8 cellular contexts compared by ENCODE assay signal in genomic region chr14:58362798-58363412, GRCh38. TPM values are rescaled to one million over a fixed set of nuclear protein-coding genes. Genes with fewer than 3 reads are reported as not detected.
DNase-seq lines count a peak whose midpoint lies in the region; ATAC-seq, FAIRE-seq and TF ChIP-seq lines count a peak whose summit lies in the region.

No MANE protein-coding gene starts in this region.

- no peaks in the 10 kb centered on the region for H3K36me3 ChIP-seq in mesendoderm (ENCODE audit: control insufficient read depth, insufficient read depth, low read length)

- ATAC-seq in A549, result peak; percentile 83 to 88; a peak in 5 of 6 replicates

- no peaks in the 10 kb centered on the region for H3K9me3 ChIP-seq in A549

- no peak overlapping the region for H2AK5ac ChIP-seq in mesendoderm (ENCODE audit: low read length)

- no peaks in the 10 kb centered on the region for H3K27me3 ChIP-seq in mesendoderm (ENCODE audit: insufficient read depth, low read length, poor library complexity)

- TF ChIP-seq CTCF in A549 (IDR thresholded peaks at IDR 0.05) (peak; percentile 46; the same call in 2 of the 3 replicates), GM12872 (IDR thresholded peaks at IDR 0.05; ENCODE audit: insufficient read depth, low read depth, low read length) (peak; percentile 38; the same call in 1 of the 3 replicates)

- in situ Hi-C loops in T47D (cut with HindIII; ENCODE audit: low pct_unique_long_range_greater_than_20kb, low sequenced_read_pairs), result no loop called here

- H3K27ac ChIP-seq in A549 (no peak overlapping the region), mesendoderm (ENCODE audit: low read depth, low read length) (no peak overlapping the region)

- peak in 1 of 2 experiments; percentile 42; a peak in 3 of 5 replicates for TF ChIP-seq RAD21 in A549 (conservative IDR thresholded peaks at IDR 0.05 in 1 of 2, IDR thresholded peaks at IDR 0.05 in 1 of 2)

- H3K4me2 ChIP-seq in A549 (no peak overlapping the region), mesendoderm (ENCODE audit: low read length) (no peak overlapping the region)

- no peak overlapping the region for H3K23ac ChIP-seq in mesendoderm (ENCODE audit: low read length)

- no peak overlapping the region for H2BK5ac ChIP-seq in mesendoderm (ENCODE audit: low read length)

- POLR2A ChIA-PET in A549 (lab: Yijun Ruan, JAX), result no interaction called here

- peak; percentile 56 for FAIRE-seq in A549 (lab: Jason Lieb, UNC)

- no peak overlapping the region for H2BK120ac ChIP-seq in mesendoderm (ENCODE audit: low read depth, low read length)

- H3K4me1 ChIP-seq in A549 (no peaks in the 10 kb centered on the region), mesendoderm (ENCODE audit: control insufficient read depth, low read depth, low read length) (no peaks in the 10 kb centered on the region)

- TF ChIP-seq EP300 in A549 (IDR thresholded peaks at IDR 0.05), result no peak

- H3K56ac ChIP-seq in mesendoderm (ENCODE audit: low read length), result no peak overlapping the region

- H4K8ac ChIP-seq in mesendoderm (ENCODE audit: low read depth, low read length), result no peak overlapping the region

- no peaks in the 10 kb centered on the region for H3K79me1 ChIP-seq in mesendoderm (ENCODE audit: low read length)

- H3K9ac ChIP-seq in mesendoderm (ENCODE audit: low read length), result no peak overlapping the region

- no peak for TF ChIP-seq POLR2A in A549 (IDR thresholded peaks at IDR 0.05; ENCODE audit: low read length)

- no peak overlapping the region for H2BK15ac ChIP-seq in mesendoderm (replicated peaks; ENCODE audit: low read depth)

- CTCF ChIA-PET in A549 (lab: Yijun Ruan, JAX), result interaction anchor here (0.7 to 2.2 kb wide), 7 partner anchors 12 to 257 kb away, joined by 3 to 10 read pairs (median 3); partner anchors contain the start of gene TOMM20L

- H3K79me2 ChIP-seq in mesendoderm (ENCODE audit: control insufficient read depth, insufficient read depth, low read length), result no peaks in the 10 kb centered on the region

- DNase-seq in A549 (ENCODE audit: low read depth in 1 of 2, low spot score in 1 of 2), result peak; percentile 18 to 51
- DNase-seq in NCI-H2107 (lab: John Stamatoyannopoulos, UW), result peak; percentile 5
- peak; percentile 33 to 68 for DNase-seq in T47D (ENCODE audit: low read depth in 1 of 2, low spot score in 1 of 2)
- DNase-seq in mesendoderm, result peak; percentile 22
- DNase-seq in ecto neural progenitor cell (ENCODE audit: low spot score), result no peak
- DNase-seq in NK-92 treated with Interleukin-12 subunit alpha and Interleukin-12 subunit beta, amount 100 ng/mL, for 24 hours (lab: John Stamatoyannopoulos, UW), result no peak
- no peak for DNase-seq in activated T-cell treated with anti-CD3 and anti-CD28 coated beads, Interleukin-2, amount 50 U/mL, for 48 hours

- no peak overlapping the region for H3K4ac ChIP-seq in mesendoderm (ENCODE audit: low read depth, low read length)

- 78% methylated on average over 3 of the region's 3 CpGs for WGBS in A549 (ENCODE audit: missing lambda C conversion rate)
- whole genome bisulfite sequencing in mesendoderm (ENCODE audit: extremely low coverage, insufficient coverage, low lambda C conversion rate), result no CpG with 5 or more reads among the region's 3 CpGs

- H3K4me3 ChIP-seq in A549 (no peak overlapping the region), mesendoderm (ENCODE audit: low read length) (no peak overlapping the region)

- no peak overlapping the region for H3K18ac ChIP-seq in mesendoderm (ENCODE audit: low read length)

- no peak overlapping the region for H4K5ac ChIP-seq in mesendoderm (ENCODE audit: low read length)

TF ChIP-seq in A549, 52 proteins besides CTCF, POLR2A, EP300 and RAD21:
- TF ChIP-seq SMC3 (IDR thresholded peaks at IDR 0.05), result peak; percentile 33; the same call in 1 of the 3 replicates
- TF ChIP-seq MAZ (IDR thresholded peaks at IDR 0.05; ENCODE audit: borderline replicate concordance, low read depth, low read length), result no peak

RNA-seq across cellular contexts. Expression of gene TOMM20L, which starts 32.8 kb away (rescaled TPM):
- polyA plus RNA-seq in A549 (2011; rRNA removed) (not detected in 2 replicates), A549 (2017; fragmentation: RNase III; extraction: RNeasy Plus Mini Kit Qiagen cat#74134 plus additional on column Dnase treatment) (not detected in 3 replicates)
- polyA plus RNA-seq in A549 (2012; cell fraction: cytosol; rRNA removed), result not detected in 2 replicates
- polyA plus RNA-seq in A549 (2012; cell fraction: nucleus; rRNA removed), result not detected in 2 replicates
- polyA minus RNA-seq in A549 (2011; rRNA and poly(A)+ RNA removed), result not detected in 2 replicates
- 0.07 TPM for polyA plus RNA-seq in mesendoderm (2013, experiment 1 of 2)
- 0.10 TPM for polyA plus RNA-seq in mesendoderm (2013, experiment 2 of 2)

Comparison
In these comparisons a context has a peak if more than half of its experiments do, and no peak if none do; other contexts are left out.
1. DNase-seq: peak in A549 (2 of 2), NCI-H2107 (single experiment), T47D (2 of 2) and mesendoderm (single experiment); none in ecto neural progenitor cell (single experiment), NK-92 treated with Interleukin-12 subunit alpha and Interleukin-12 subunit beta, amount 100 ng/mL, for 24 hours (single experiment) and activated T-cell treated with anti-CD3 and anti-CD28 coated beads, Interleukin-2, amount 50 U/mL, for 48 hours (0 of 2).